ENCODE assay signal across 1 cellular context in the genomic region with DNA sequence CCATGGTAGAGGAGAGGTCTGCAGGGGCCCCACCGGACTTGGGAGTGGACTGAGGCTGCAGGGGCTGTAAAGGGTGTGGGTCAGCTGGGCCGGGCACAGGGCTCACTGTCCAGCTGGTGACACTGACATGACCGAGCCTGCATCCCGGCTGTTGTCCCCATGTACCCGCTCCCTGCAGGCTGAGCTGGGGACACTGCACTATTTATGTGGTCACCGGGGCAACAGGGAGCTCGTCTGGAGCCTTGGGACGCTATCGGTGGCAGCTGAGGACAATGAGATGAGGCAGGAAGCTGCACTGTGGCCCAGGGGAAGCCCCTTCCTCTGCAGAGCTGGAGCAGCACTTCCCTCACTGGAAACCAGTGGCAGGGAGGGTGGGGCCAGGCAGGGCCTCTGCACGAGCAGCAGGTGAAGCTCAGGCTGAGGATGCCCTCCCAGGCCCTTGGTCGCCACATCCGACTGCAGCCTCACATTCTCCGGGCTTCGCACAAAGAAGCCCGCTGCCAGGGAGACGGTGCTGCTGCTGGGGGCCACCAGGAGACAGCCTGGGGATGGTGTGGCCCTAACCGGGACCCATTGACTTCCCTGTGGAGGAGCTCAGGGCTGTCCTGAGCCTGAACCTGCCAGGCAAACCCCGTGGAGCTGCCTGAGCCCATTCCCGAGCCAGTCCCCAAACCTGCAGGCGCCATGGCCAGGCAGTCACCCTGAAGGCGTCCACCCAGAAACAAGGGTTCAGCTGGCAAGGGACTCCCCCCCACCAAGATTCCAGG.
TF ChIP-seq lines count a peak whose summit lies in the region.

No MANE protein-coding gene starts in this region.

TF ChIP-seq in GM23338, 12 proteins besides CTCF, POLR2A, EP300 and RAD21 (continued from another document):
- TF ChIP-seq, protein P1, sequence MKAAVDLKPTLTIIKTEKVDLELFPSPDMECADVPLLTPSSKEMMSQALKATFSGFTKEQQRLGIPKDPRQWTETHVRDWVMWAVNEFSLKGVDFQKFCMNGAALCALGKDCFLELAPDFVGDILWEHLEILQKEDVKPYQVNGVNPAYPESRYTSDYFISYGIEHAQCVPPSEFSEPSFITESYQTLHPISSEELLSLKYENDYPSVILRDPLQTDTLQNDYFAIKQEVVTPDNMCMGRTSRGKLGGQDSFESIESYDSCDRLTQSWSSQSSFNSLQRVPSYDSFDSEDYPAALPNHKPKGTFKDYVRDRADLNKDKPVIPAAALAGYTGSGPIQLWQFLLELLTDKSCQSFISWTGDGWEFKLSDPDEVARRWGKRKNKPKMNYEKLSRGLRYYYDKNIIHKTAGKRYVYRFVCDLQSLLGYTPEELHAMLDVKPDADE (IDR thresholded peaks at IDR 0.05): no peak
- TF ChIP-seq EZH2phosphoT487 (IDR thresholded peaks at IDR 0.05; ENCODE audit: unreplicated experiment) (no peak), ZNF114 (CRISPR knock-in tag; IDR thresholded peaks at IDR 0.05) (no peak)
- TF ChIP-seq, protein P2, sequence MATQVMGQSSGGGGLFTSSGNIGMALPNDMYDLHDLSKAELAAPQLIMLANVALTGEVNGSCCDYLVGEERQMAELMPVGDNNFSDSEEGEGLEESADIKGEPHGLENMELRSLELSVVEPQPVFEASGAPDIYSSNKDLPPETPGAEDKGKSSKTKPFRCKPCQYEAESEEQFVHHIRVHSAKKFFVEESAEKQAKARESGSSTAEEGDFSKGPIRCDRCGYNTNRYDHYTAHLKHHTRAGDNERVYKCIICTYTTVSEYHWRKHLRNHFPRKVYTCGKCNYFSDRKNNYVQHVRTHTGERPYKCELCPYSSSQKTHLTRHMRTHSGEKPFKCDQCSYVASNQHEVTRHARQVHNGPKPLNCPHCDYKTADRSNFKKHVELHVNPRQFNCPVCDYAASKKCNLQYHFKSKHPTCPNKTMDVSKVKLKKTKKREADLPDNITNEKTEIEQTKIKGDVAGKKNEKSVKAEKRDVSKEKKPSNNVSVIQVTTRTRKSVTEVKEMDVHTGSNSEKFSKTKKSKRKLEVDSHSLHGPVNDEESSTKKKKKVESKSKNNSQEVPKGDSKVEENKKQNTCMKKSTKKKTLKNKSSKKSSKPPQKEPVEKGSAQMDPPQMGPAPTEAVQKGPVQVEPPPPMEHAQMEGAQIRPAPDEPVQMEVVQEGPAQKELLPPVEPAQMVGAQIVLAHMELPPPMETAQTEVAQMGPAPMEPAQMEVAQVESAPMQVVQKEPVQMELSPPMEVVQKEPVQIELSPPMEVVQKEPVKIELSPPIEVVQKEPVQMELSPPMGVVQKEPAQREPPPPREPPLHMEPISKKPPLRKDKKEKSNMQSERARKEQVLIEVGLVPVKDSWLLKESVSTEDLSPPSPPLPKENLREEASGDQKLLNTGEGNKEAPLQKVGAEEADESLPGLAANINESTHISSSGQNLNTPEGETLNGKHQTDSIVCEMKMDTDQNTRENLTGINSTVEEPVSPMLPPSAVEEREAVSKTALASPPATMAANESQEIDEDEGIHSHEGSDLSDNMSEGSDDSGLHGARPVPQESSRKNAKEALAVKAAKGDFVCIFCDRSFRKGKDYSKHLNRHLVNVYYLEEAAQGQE (IDR thresholded peaks at IDR 0.05; ENCODE audit: unreplicated experiment): no peak
TF ChIP-seq in GM23338: peak in this region for 0.
